7 cellular contexts compared by ENCODE assay signal in genomic region chr16:30703071-30703470, GRCh38. TPM values are rescaled to one million over a fixed set of nuclear protein-coding genes. Genes with fewer than 3 reads are reported as not detected.
DNase-seq lines count a peak whose midpoint lies in the region; ATAC-seq, FAIRE-seq and TF ChIP-seq lines count a peak whose summit lies in the region.
"Not testable (repeated sequence)": the region's sequence is repeated elsewhere in the genome, so short reads cannot be mapped to it uniquely, and the experiment has no call there.

No MANE protein-coding gene starts in this region.

- H3K36me3 Mint-ChIP-seq in CD4-positive, alpha-beta T cell (ENCODE audit: low read depth), result peaks cover 84% of the 10 kb centered on the region
- H3K36me3 Mint-ChIP-seq in activated T-cell treated with anti-CD3 and anti-CD28 coated beads, Interleukin-2, amount 50 U/mL, for 24 hours (ENCODE audit: low read depth), result peaks cover 90% of the 10 kb centered on the region
- H3K36me3 Mint-ChIP-seq in astrocyte (ENCODE audit: low read depth, unreplicated experiment) (peaks cover 13% of the 10 kb centered on the region), chondrocyte (ENCODE audit: low read depth) (peaks cover 30% of the 10 kb centered on the region), nephron (ENCODE audit: low read depth) (peaks cover 59% of the 10 kb centered on the region)

- H3K4me1 ChIP-seq in astrocyte (ENCODE audit: insufficient read depth, low read length), result peaks cover 16% of the 10 kb centered on the region
- peaks cover 7 to 34% (median 28%) of the 10 kb centered on the region in 6 donors for H3K4me1 ChIP-seq in spleen

- not testable (repeated sequence) for H2AFZ ChIP-seq in astrocyte (ENCODE audit: low read depth, low read length)

- H3K79me2 ChIP-seq in astrocyte (ENCODE audit: insufficient read depth, low read length), result peaks cover 64% of the 10 kb centered on the region

- H3K27ac ChIP-seq in CD4-positive, alpha-beta T cell (ENCODE audit: low read depth, low read length); astrocyte (ENCODE audit: low read depth, low read length); spleen: not testable (repeated sequence)

- not testable (repeated sequence) for FAIRE-seq in astrocyte (lab: Jason Lieb, UNC)

- H3K9ac ChIP-seq in astrocyte (ENCODE audit: low read length), result not testable (repeated sequence)

- CTCF ChIA-PET in CD4-positive, alpha-beta T cell (lab: Charles Lee), result not testable (repeated sequence)

- H3K9me3 Mint-ChIP-seq in CD4-positive, alpha-beta T cell; activated T-cell treated with anti-CD3 and anti-CD28 coated beads, Interleukin-2, amount 50 U/mL, for 24 hours; astrocyte (ENCODE audit: unreplicated experiment); chondrocyte (ENCODE audit: low read depth); nephron: not testable (repeated sequence)

- intact Hi-C loops in CD4-positive, alpha-beta T cell (cut with DNase I, micrococcal nuclease); Right ventricle myocardium superior (cut with DNase I); spleen (cut with DNase I; ENCODE audit: low total_unique reads): not testable (repeated sequence)

- not testable (repeated sequence) for H3K27me3 ChIP-seq in CD4-positive, alpha-beta T cell (ENCODE audit: control insufficient read depth, insufficient read depth, low read length); astrocyte (ENCODE audit: insufficient read depth, low read length); spleen (replicated peaks in 1 of 7)

- TF ChIP-seq POLR2A in spleen (IDR thresholded peaks at IDR 0.05), result not testable (repeated sequence)

- DNase-seq in CD4-positive, alpha-beta T cell; activated T-cell treated with anti-CD3 and anti-CD28 coated beads, Interleukin-2, amount 50 U/mL, for 24 hours; astrocyte (ENCODE audit: low read depth); chondrocyte (ENCODE audit: low spot score): not testable (repeated sequence)
- DNase-seq in Right ventricle myocardium superior (peak; percentile 13), spleen (peak; percentile 33)

- POLR2A ChIA-PET in CD4-positive, alpha-beta T cell (lab: Charles Lee), result not testable (repeated sequence)

- peaks cover 26% of the 10 kb centered on the region for H3K4me1 Mint-ChIP-seq in CD4-positive, alpha-beta T cell (ENCODE audit: low read depth)
- peaks cover 19% of the 10 kb centered on the region for H3K4me1 Mint-ChIP-seq in activated T-cell treated with anti-CD3 and anti-CD28 coated beads, Interleukin-2, amount 50 U/mL, for 24 hours (ENCODE audit: low read depth)
- H3K4me1 Mint-ChIP-seq in astrocyte (ENCODE audit: low read depth, unreplicated experiment) (peaks cover 12% of the 10 kb centered on the region), chondrocyte (ENCODE audit: low read depth) (peaks cover 15% of the 10 kb centered on the region)
- H3K4me1 Mint-ChIP-seq in nephron, result not testable (repeated sequence)

- H3K4me2 ChIP-seq in astrocyte (ENCODE audit: low read length), result not testable (repeated sequence)

- not testable (repeated sequence) for H3K27me3 Mint-ChIP-seq in CD4-positive, alpha-beta T cell; activated T-cell treated with anti-CD3 and anti-CD28 coated beads, Interleukin-2, amount 50 U/mL, for 24 hours; astrocyte (ENCODE audit: low read depth, unreplicated experiment); chondrocyte (ENCODE audit: low read depth); nephron (ENCODE audit: low read depth)

- WGBS in spleen, 5 donors, result 91 to 94% (median 93%) methylated on average over 12 of the region's 12 CpGs

- not testable (repeated sequence) for H3K4me3 ChIP-seq in astrocyte (ENCODE audit: insufficient read depth, low read depth, low read length); spleen

- not testable (repeated sequence) for H3K9me3 ChIP-seq in CD4-positive, alpha-beta T cell (ENCODE audit: control insufficient read depth, low read length); astrocyte (ENCODE audit: insufficient read depth, low read depth, low read length); spleen

- peaks cover 51% of the 10 kb centered on the region for H3K36me3 ChIP-seq in astrocyte (ENCODE audit: insufficient read depth, low read length)
- H3K36me3 ChIP-seq in spleen, result peaks cover 10 to 85% (median 77%) of the 10 kb centered on the region in 6 donors

- H3K4me3 Mint-ChIP-seq in CD4-positive, alpha-beta T cell, result peak overlapping the region; percentile 42
- H3K4me3 Mint-ChIP-seq in activated T-cell treated with anti-CD3 and anti-CD28 coated beads, Interleukin-2, amount 50 U/mL, for 24 hours; chondrocyte (ENCODE audit: unreplicated experiment): not testable (repeated sequence)
- H3K4me3 Mint-ChIP-seq in astrocyte (ENCODE audit: unreplicated experiment), result peak overlapping the region; percentile 40
- H3K4me3 Mint-ChIP-seq in nephron, result peak overlapping the region in 2 of 3 experiments; percentile 36 to 55

- not testable (repeated sequence) for TF ChIP-seq CTCF in CD4-positive, alpha-beta T cell (IDR thresholded peaks at IDR 0.05); astrocyte (IDR thresholded peaks at IDR 0.05; ENCODE audit: insufficient read depth, low read depth, low read length); chondrocyte (IDR thresholded peaks at IDR 0.05); nephron (IDR thresholded peaks at IDR 0.05; ENCODE audit: unreplicated experiment in 3 of 3); spleen (IDR thresholded peaks at IDR 0.05 in 8 of 11, conservative IDR thresholded peaks at IDR 0.05 in 3 of 11)

- peaks cover 57% of the 10 kb centered on the region for H4K20me1 ChIP-seq in astrocyte (ENCODE audit: insufficient read depth, low read length)

- H3K27ac Mint-ChIP-seq in CD4-positive, alpha-beta T cell, result peak overlapping the region; percentile 42
- H3K27ac Mint-ChIP-seq in activated T-cell treated with anti-CD3 and anti-CD28 coated beads, Interleukin-2, amount 50 U/mL, for 24 hours, result peak overlapping the region; percentile 71
- peak overlapping the region; percentile 62 for H3K27ac Mint-ChIP-seq in astrocyte (ENCODE audit: unreplicated experiment)
- peak overlapping the region; percentile 49 for H3K27ac Mint-ChIP-seq in chondrocyte (ENCODE audit: unreplicated experiment)
- H3K27ac Mint-ChIP-seq in nephron, result not testable (repeated sequence)

- ATAC-seq in CD4-positive, alpha-beta T cell (ENCODE audit: poor library complexity); Right ventricle myocardium superior (ENCODE audit: poor library complexity): not testable (repeated sequence)

RNA-seq across cellular contexts. Expression of gene SRCAP, which starts 4.1 kb away (rescaled TPM):
- 10 to 100 TPM; 59.5 to 60.1 TPM for total RNA-seq in CD4-positive, alpha-beta T cell
- total RNA-seq in astrocyte (48.2 and 50.4 TPM in 2 replicates), chondrocyte (49.2 to 63.9 TPM (median 52.5 TPM) in 3 replicates), Right ventricle myocardium superior (36.7 TPM), spleen (10 to 100 TPM; 52.8 to 85.7 (median 72.7) TPM)
- 10 to 100 TPM in 1 of 3 donors, 1 to 10 TPM in 2; 1.2 to 19.0 (median 1.4) TPM for polyA plus RNA-seq in spleen

RNA-seq across cellular contexts. Expression of gene FBRS, which starts 44.8 kb away (rescaled TPM):
- total RNA-seq in CD4-positive, alpha-beta T cell, result 100 to 1,000 TPM; 162 to 163 TPM
- total RNA-seq in astrocyte (69.3 and 75.0 TPM in 2 replicates), chondrocyte (49.9 to 54.5 TPM (median 52.8 TPM) in 3 replicates), Right ventricle myocardium superior (28.3 TPM), spleen (100 to 1,000 TPM in 4 of 7 donors, 10 to 100 TPM in 3; 47.5 to 118 (median 102) TPM)
- polyA plus RNA-seq in spleen, result 10 to 100 TPM; 25.8 to 62.7 (median 43.7) TPM

RNA-seq across cellular contexts. Expression of gene PHKG2, which starts 45.2 kb away (rescaled TPM):
- total RNA-seq in CD4-positive, alpha-beta T cell, result 10 to 100 TPM; 24.8 to 25.2 TPM
- total RNA-seq in astrocyte (31.1 and 34.2 TPM in 2 replicates), chondrocyte (18.8 to 28.1 TPM (median 19.0 TPM) in 3 replicates), Right ventricle myocardium superior (13.4 TPM), spleen (10 to 100 TPM; 28.5 to 36.7 (median 34.0) TPM)
- polyA plus RNA-seq in spleen, result 10 to 100 TPM; 30.3 to 51.6 (median 42.8) TPM

RNA-seq across cellular contexts. Expression of gene PRR14, which starts 52.3 kb away (rescaled TPM):
- 10 to 100 TPM; 50.2 to 51.7 TPM for total RNA-seq in CD4-positive, alpha-beta T cell
- total RNA-seq in astrocyte (27.3 and 32.1 TPM in 2 replicates), chondrocyte (33.5 to 46.9 TPM (median 42.0 TPM) in 3 replicates), Right ventricle myocardium superior (18.9 TPM), spleen (10 to 100 TPM; 51.2 to 77.8 (median 61.8) TPM)
- polyA plus RNA-seq in spleen, result 100 to 1,000 TPM in 2 of 3 donors, 10 to 100 TPM in 1; 68.4 to 178 (median 148) TPM

RNA-seq across cellular contexts. Expression of gene CFAP119, which starts 58.8 kb away (rescaled TPM):
- total RNA-seq in CD4-positive, alpha-beta T cell, result 1 to 10 TPM; 1.7 to 2.2 TPM
- total RNA-seq in astrocyte (4.0 and 4.1 TPM in 2 replicates), chondrocyte (6.3 to 10.0 TPM (median 7.1 TPM) in 3 replicates), Right ventricle myocardium superior (0.46 TPM), spleen (1 to 10 TPM; 3.1 to 7.2 (median 4.1) TPM)
- polyA plus RNA-seq in spleen, result 10 to 100 TPM in 1 of 3 donors, 1 to 10 TPM in 2; 8.2 to 15.5 (median 8.3) TPM
